In the genomic region with DNA sequence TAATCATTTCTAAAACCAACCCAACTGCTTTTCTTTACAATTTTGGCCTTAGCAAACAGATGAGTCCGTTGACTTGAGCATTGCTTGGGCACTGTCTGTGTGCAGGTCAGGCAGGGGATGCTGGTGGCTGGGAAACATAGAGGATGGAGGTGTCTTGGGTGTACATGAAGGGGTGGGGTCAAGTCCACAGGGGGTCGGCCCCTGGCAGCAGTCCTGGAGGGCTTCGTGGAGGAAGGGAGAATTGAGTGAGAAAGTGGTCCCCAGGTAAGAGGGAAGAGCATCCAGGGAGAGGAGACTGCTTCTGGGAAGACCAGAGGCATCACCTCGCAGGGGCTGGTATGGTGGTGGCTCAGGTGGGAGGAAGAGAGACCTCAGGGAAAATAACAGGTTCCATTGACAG, we compare ENCODE assay signal across 27 cellular contexts.
DNase-seq lines count a peak whose midpoint lies in the region; ATAC-seq, FAIRE-seq and TF ChIP-seq lines count a peak whose summit lies in the region.
"Had no signal": no experiment of that assay in that cellular context is flagged by ENCODE, and none has a peak within 500 bp of the region (broad histone marks: within the 10 kb centered on the region; RNA-seq: fewer than 3 reads in every experiment).

No MANE protein-coding gene starts in this region.

- CTCF ChIA-PET in K562 (lab: Yijun Ruan, JAX; ENCODE audit: low intra/inter-chr PET ratio), result no interaction called here

- H3K9ac ChIP-seq in K562 (ENCODE audit: insufficient read depth in 1 of 2, low read depth in 2 of 2, low read length in 2 of 2), result no peak overlapping the region
- H3K9ac ChIP-seq in skeletal muscle satellite cell (ENCODE audit: low read depth, low read length), result peak overlapping the region; percentile 19

- WGBS in K562 (ENCODE audit: insufficient coverage, low coverage, missing lambda C conversion rate), result 4% methylated on average over 2 of the region's 4 CpGs

- BruUV-seq in K562 (replicated peaks; lab: Mats Ljungman, UMichigan), result no TSS peak

- no peak for TF ChIP-seq EP300 in K562 (IDR thresholded peaks at IDR 0.05; ENCODE audit: low read length)

- intact Hi-C loops in K562 (cut with micrococcal nuclease), result no loop called here

- TF ChIP-seq POLR2A in K562 (conservative IDR thresholded peaks at IDR 0.05), result no peak

- POLR2A ChIA-PET in K562 (lab: Yijun Ruan, JAX), result interaction anchor here (0.6 kb wide), 1 partner anchor 345 kb away, joined by 3 read pairs; no protein-coding TSS in a partner anchor

- DNase-seq in HFFc6 (no peak), K562 (ENCODE audit: extremely low read depth in 1 of 4, low spot score in 3 of 4) (no peak), mesenteric fat pad (ENCODE audit: low spot score) (peak; percentile 73), cerebellar nuclear complex (lab: John Stamatoyannopoulos, UW) (no peak), SHP77 (lab: John Stamatoyannopoulos, UW) (no peak)
- no peak for DNase-seq in activated CD4-positive, alpha-beta T cell treated with anti-CD3 and anti-CD28 coated beads, Interleukin-2, amount 50 U/mL, for 48 hours
- DNase-seq: activated CD4-positive, alpha-beta T cell treated with anti-CD3 and anti-CD28 coated beads, Interleukin-2, amount 10 ng/mL, durations not matched to agents 24 days and 14 days; activated gamma-delta T cell; activated T-cell treated with anti-CD3 and anti-CD28 coated beads, Interleukin-2, amount 50 U/mL, for 24 hours; central memory CD4-positive, alpha-beta T cell; DMS79; hippocampal formation; lower lobe of right lung; NCI-H1436 treated with DMSO at 0.1 percent for 48 hours; NCI-H748 treated with DMSO at 0.1 percent for 48 hours; stimulated activated CD4-positive, alpha-beta T cell treated with anti-CD3 and anti-CD28 coated beads, Interleukin-4, amount 100 ng/mL, for 4 hours; T-cell had no signal

- no peaks in the 10 kb centered on the region for H4K20me1 ChIP-seq in K562 (replicated peaks; ENCODE audit: control insufficient read depth, insufficient read depth, low read length)

- no peak for FAIRE-seq in K562 (lab: Jason Lieb, UNC)
- FAIRE-seq: G401.6 had no signal

- peaks cover 8 to 31% of the 10 kb centered on the region in 2 experiments; a peak in 4 of 5 replicates for H3K27me3 ChIP-seq in K562 (ENCODE audit: control insufficient read depth in 2 of 2, insufficient read depth in 2 of 2, low read length in 2 of 2)
- H3K27me3 ChIP-seq in skeletal muscle satellite cell (ENCODE audit: control insufficient read depth, insufficient read depth, low read length), result no peaks in the 10 kb centered on the region
- H3K27me3 ChIP-seq: SJSA1, upper lobe of left lung had no signal

- TF ChIP-seq CTCF in HFFc6 (IDR thresholded peaks at IDR 0.05) (no peak), K562 (IDR thresholded peaks at IDR 0.05 in 2 of 3, conservative IDR thresholded peaks at IDR 0.05 in 1 of 3; ENCODE audit: insufficient read depth in 2 of 3, low read depth in 1 of 3, low read length in 3 of 3) (no peak)

- H3K4me3 Mint-ChIP-seq in HFFc6, result peak overlapping the region; percentile 75; the same call in 1 of the 2 replicates
- H3K4me3 Mint-ChIP-seq: activated CD4-positive, alpha-beta T cell treated with anti-CD3 and anti-CD28 coated beads, Interleukin-2, amount 10 ng/mL, durations not matched to agents 24 days and 14 days; activated T-cell treated with anti-CD3 and anti-CD28 coated beads, Interleukin-2, amount 50 U/mL, for 24 hours; T-cell had no signal

- H3K27me3 Mint-ChIP-seq in HFFc6 (ENCODE audit: insufficient read depth), result no peaks in the 10 kb centered on the region

- in situ Hi-C loops in K562 (cut with MboI), result no loop called here

- no peak for TF ChIP-seq RAD21 in K562 (CRISPR knock-in tag; conservative IDR thresholded peaks at IDR 0.05 in 1 of 2, IDR thresholded peaks at IDR 0.05 in 1 of 2)

- H3K4me1 Mint-ChIP-seq in HFFc6 (ENCODE audit: low read depth), result peaks cover 43% of the 10 kb centered on the region
- H3K4me1 Mint-ChIP-seq: activated CD4-positive, alpha-beta T cell treated with anti-CD3 and anti-CD28 coated beads, Interleukin-2, amount 10 ng/mL, durations not matched to agents 24 days and 14 days; CD14-positive monocyte; T-cell had no signal

- H3K4me2 ChIP-seq in K562 (ENCODE audit: insufficient read depth, low read length) (no peak overlapping the region), skeletal muscle satellite cell (ENCODE audit: low read length) (peak overlapping the region; percentile 67)

- H3K4me1 ChIP-seq in K562 (replicated peaks in 1 of 2; ENCODE audit: control insufficient read depth in 2 of 2, insufficient read depth in 2 of 2, low read length in 2 of 2), result peaks cover 14 to 24% of the 10 kb centered on the region in 2 experiments
- H3K4me1 ChIP-seq in skeletal muscle satellite cell (ENCODE audit: control insufficient read depth, insufficient read depth, low read length), result peaks cover 26% of the 10 kb centered on the region

- H3K36me3 ChIP-seq in K562 (ENCODE audit: control insufficient read depth, insufficient read depth, low read length), result no peaks in the 10 kb centered on the region
- no peaks in the 10 kb centered on the region for H3K36me3 ChIP-seq in skeletal muscle satellite cell (ENCODE audit: insufficient read depth, low read length)
- H3K36me3 ChIP-seq: lower lobe of right lung, SJSA1, upper lobe of left lung had no signal

- H3K9me3 ChIP-seq in K562 (replicated peaks; ENCODE audit: control insufficient read depth, insufficient read depth, low read depth, low read length) (no peaks in the 10 kb centered on the region), skeletal muscle satellite cell (replicated peaks; ENCODE audit: low read length) (no peaks in the 10 kb centered on the region)
- H3K9me3 ChIP-seq: lower lobe of right lung, mucosa of descending colon, SJSA1, upper lobe of left lung had no signal

- H3K4me3 ChIP-seq in K562, result no peak overlapping the region
- H3K4me3 ChIP-seq in skeletal muscle satellite cell (ENCODE audit: low read length), result no peak overlapping the region
- H3K4me3 ChIP-seq: lower lobe of right lung, mucosa of descending colon, SJSA1, upper lobe of left lung had no signal

- no peak overlapping the region for H3K27ac ChIP-seq in K562 (ENCODE audit: extremely low read depth, low read depth, low read length)
- H3K27ac ChIP-seq: lower lobe of right lung, SJSA1 had no signal

- H3K27ac Mint-ChIP-seq in HFFc6, result peak overlapping the region; percentile 87
- H3K27ac Mint-ChIP-seq: activated CD4-positive, alpha-beta T cell treated with anti-CD3 and anti-CD28 coated beads, Interleukin-2, amount 10 ng/mL, durations not matched to agents 24 days and 14 days; activated T-cell treated with anti-CD3 and anti-CD28 coated beads, Interleukin-2, amount 50 U/mL, for 24 hours; progenitor cell of endocrine pancreas; T-cell had no signal

- H3K79me2 ChIP-seq in K562 (ENCODE audit: control insufficient read depth, insufficient read depth, low read length), result no peaks in the 10 kb centered on the region

- no peaks in the 10 kb centered on the region for H3K9me3 Mint-ChIP-seq in HFFc6
- H3K9me3 Mint-ChIP-seq: activated CD4-positive, alpha-beta T cell treated with anti-CD3 and anti-CD28 coated beads, Interleukin-2, amount 10 ng/mL, durations not matched to agents 24 days and 14 days; activated T-cell treated with anti-CD3 and anti-CD28 coated beads, Interleukin-2, amount 50 U/mL, for 24 hours; T-cell had no signal

- no peak for ATAC-seq in K562
- no peak for ATAC-seq in HG03108 (IDR thresholded peaks at IDR 0.05; ENCODE audit: unreplicated experiment)
- ATAC-seq: lower lobe of right lung, Panc1, sciatic nerve, T-cell had no signal

- peaks cover 9% of the 10 kb centered on the region; the same call in 1 of the 2 replicates for H3K36me3 Mint-ChIP-seq in HFFc6 (ENCODE audit: low read depth)
- H3K36me3 Mint-ChIP-seq: CD14-positive monocyte, T-cell had no signal

- no peak overlapping the region for H2AFZ ChIP-seq in K562 (ENCODE audit: low read depth, low read length)

- no peaks in the 10 kb centered on the region for H3K9me1 ChIP-seq in K562 (ENCODE audit: control insufficient read depth, insufficient read depth, low read length)

TF ChIP-seq in K562, 482 proteins besides CTCF, POLR2A, EP300 and RAD21:
- peak; percentile 69 for TF ChIP-seq ZFP36 (IDR thresholded peaks at IDR 0.05; ENCODE audit: low read depth, low read length, partially characterized antibody)
- no peak for TF ChIP-seq ZHX1 (conservative IDR thresholded peaks at IDR 0.05; ENCODE audit: low read length)
